In genomic region chr4:190037704-190038388, GRCh38 we compare ENCODE assay signal across 14 cellular contexts. TPM values are rescaled to one million over a fixed set of nuclear protein-coding genes. Genes with fewer than 3 reads are reported as not detected.
DNase-seq lines count a peak whose midpoint lies in the region; ATAC-seq and TF ChIP-seq lines count a peak whose summit lies in the region.
"Not testable (repeated sequence)": the region's sequence is repeated elsewhere in the genome, so short reads cannot be mapped to it uniquely, and the experiment has no call there.
"Had no signal": no experiment of that assay in that cellular context is flagged by ENCODE, and none has a peak within 500 bp of the region (broad histone marks: within the 10 kb centered on the region; RNA-seq: fewer than 3 reads in every experiment).

No MANE protein-coding gene starts in this region.

- not testable (repeated sequence) for H3K9me3 ChIP-seq in HCT116 (ENCODE audit: control insufficient read depth in 1 of 2, insufficient read depth in 1 of 2, low read depth in 1 of 2, low read length in 2 of 2); HUES6 (ENCODE audit: control insufficient read depth, insufficient read depth, low read depth, low read length); neural cell (ENCODE audit: low read length)

- CTCF ChIA-PET in Calu3 (lab: Charles Lee); HCT116 (lab: Charles Lee); activated B cell treated with CpG ODN at 0.5 μM for 24 hours (lab: Charles Lee): not testable (repeated sequence)

- H3K27ac ChIP-seq in HCT116 (ENCODE audit: low read depth, low read length); HUES6 (ENCODE audit: low read depth, low read length); neural cell (ENCODE audit: low read length): not testable (repeated sequence)

- ATAC-seq in HCT116, result peak; percentile 82
- ATAC-seq in activated B cell treated with CpG ODN at 0.5 μM for 24 hours (ENCODE audit: low read depth), result peak; percentile 37
- ATAC-seq in activated T-helper 17 cell treated with anti-CD3 and anti-CD28 coated beads, Interleukin-2, amount 50 U/mL, for 72 hours (replicated peaks), result peak; percentile 50
- peak; percentile 64 for ATAC-seq in effector memory CD8-positive, alpha-beta T cell (replicated peaks)

- H3K4me1 ChIP-seq in HCT116 (ENCODE audit: control insufficient read depth in 1 of 2, insufficient read depth in 2 of 2, low read length in 2 of 2); HUES6 (ENCODE audit: control insufficient read depth, insufficient read depth, low read length): not testable (repeated sequence)

- not testable (repeated sequence) for TF ChIP-seq RAD21 in HCT116 (IDR thresholded peaks at IDR 0.05; ENCODE audit: low read depth); neural cell (conservative IDR thresholded peaks at IDR 0.05)

- H3K4me3 ChIP-seq in HCT116 (replicated peaks in 1 of 2; ENCODE audit: low read depth in 1 of 2, low read length in 2 of 2), result peak overlapping the region; percentile 46 to 52; a peak in 2 of 4 replicates
- H3K4me3 ChIP-seq in HUES6 (ENCODE audit: low read depth, low read length), result peak overlapping the region; percentile 44; the same call in 1 of the 2 replicates
- H3K4me3 ChIP-seq in neural cell (ENCODE audit: low read length), result peak overlapping the region; percentile 35

- H3F3A ChIP-seq in neural cell (ENCODE audit: insufficient read depth, low read length, poor library complexity, severe bottlenecking), result not testable (repeated sequence)

- H3K4me2 ChIP-seq in HCT116 (ENCODE audit: low read length), result 0 out of 2 replicates have a peak overlapping the region, but pooled peaks have one; percentile 57
- H3K4me2 ChIP-seq in neural cell (ENCODE audit: low read length), result not testable (repeated sequence)

- not testable (repeated sequence) for BruUV-seq in Calu3 (replicated peaks; lab: Mats Ljungman, UMichigan); HCT116 (replicated peaks; lab: Mats Ljungman, UMichigan)

- not testable (repeated sequence) for H3K27me3 Mint-ChIP-seq in Calu3 (ENCODE audit: unreplicated experiment); activated B cell treated with CpG ODN at 0.5 μM for 24 hours; activated T-helper 17 cell treated with anti-CD3 and anti-CD28 coated beads, Interleukin-2, amount 50 U/mL, for 72 hours
- H3K27me3 Mint-ChIP-seq in effector memory CD8-positive, alpha-beta T cell, result peaks cover 0 to 16% of the 10 kb centered on the region in 2 donors

- not testable (repeated sequence) for H3K9me3 Mint-ChIP-seq in Calu3 (ENCODE audit: low read depth, unreplicated experiment); activated B cell treated with CpG ODN at 0.5 μM for 24 hours; activated T-helper 17 cell treated with anti-CD3 and anti-CD28 coated beads, Interleukin-2, amount 50 U/mL, for 72 hours; effector memory CD8-positive, alpha-beta T cell

- H4K20me1 ChIP-seq in HCT116 (ENCODE audit: insufficient read depth); neural cell (ENCODE audit: insufficient read depth): not testable (repeated sequence)

- not testable (repeated sequence) for H2AFZ ChIP-seq in HCT116 (ENCODE audit: low read depth, low read length, poor library complexity, severe bottlenecking); neural cell (ENCODE audit: low read depth, low read length)

- RAD21 ChIA-PET in HCT116 (lab: Charles Lee; ENCODE audit: low non-redundant PET in 1 of 2, low total read pairs in 2 of 2, uncharacterized antibody in 2 of 2, unreplicated experiment in 2 of 2), result not testable (repeated sequence)

- not testable (repeated sequence) for TF ChIP-seq POLR2A in HCT116 (IDR thresholded peaks at IDR 0.05; ENCODE audit: borderline replicate concordance, extremely low read depth, insufficient read depth, insufficient read length)

- TF ChIP-seq CTCF in Calu3 (IDR thresholded peaks at IDR 0.05; ENCODE audit: unreplicated experiment); HCT116 (IDR thresholded peaks at IDR 0.05 in 2 of 3, conservative IDR thresholded peaks at IDR 0.05 in 1 of 3; ENCODE audit: borderline replicate concordance in 1 of 3, insufficient read depth in 1 of 3, low read depth in 2 of 3, low read length in 2 of 3); activated B cell treated with CpG ODN at 0.5 μM for 24 hours (IDR thresholded peaks at IDR 0.05); neural cell (IDR thresholded peaks at IDR 0.05; ENCODE audit: poor library complexity, severe bottlenecking): not testable (repeated sequence)

- POLR2A ChIA-PET in HCT116 (lab: Charles Lee); activated B cell treated with CpG ODN at 0.5 μM for 24 hours (lab: Charles Lee): not testable (repeated sequence)

- not testable (repeated sequence) for H3K9ac ChIP-seq in HCT116 (ENCODE audit: low read length); HUES6 (ENCODE audit: low read length); neural cell (ENCODE audit: low read length)

- H3K79me2 ChIP-seq in HCT116 (ENCODE audit: insufficient read depth, low read length); neural cell (replicated peaks; ENCODE audit: insufficient read depth, low read length): not testable (repeated sequence)

- not testable (repeated sequence) for H3K27me3 ChIP-seq in HCT116 (ENCODE audit: insufficient read depth, low read length); neural cell (ENCODE audit: insufficient read depth, low read depth, low read length)
- peaks cover 23% of the 10 kb centered on the region for H3K27me3 ChIP-seq in HUES6 (ENCODE audit: control insufficient read depth, insufficient read depth, low read length)

- not testable (repeated sequence) for H3K9me2 ChIP-seq in HCT116 (ENCODE audit: insufficient read depth); neural cell (ENCODE audit: insufficient read depth, low read length)

- peak; percentile 22 for DNase-seq in Calu3
- DNase-seq in HCT116 (ENCODE audit: low read depth, low spot score); activated B cell treated with CpG ODN at 0.5 μM for 24 hours; effector memory CD8-positive, alpha-beta T cell: not testable (repeated sequence)

- H3K4me1 Mint-ChIP-seq in Calu3 (ENCODE audit: low read depth, unreplicated experiment); activated B cell treated with CpG ODN at 0.5 μM for 24 hours; activated T-helper 17 cell treated with anti-CD3 and anti-CD28 coated beads, Interleukin-2, amount 50 U/mL, for 72 hours; effector memory CD8-positive, alpha-beta T cell (ENCODE audit: low read depth in 2 of 2): not testable (repeated sequence)

- intact Hi-C loops in Calu3 (cut with micrococcal nuclease; ENCODE audit: unreplicated experiment); HCT116 (cut with micrococcal nuclease); activated B cell treated with CpG ODN at 0.5 μM for 24 hours (cut with micrococcal nuclease): not testable (repeated sequence)

- not testable (repeated sequence) for H3K36me3 ChIP-seq in HCT116 (ENCODE audit: control insufficient read depth in 1 of 2, insufficient read depth in 2 of 2, low read length in 2 of 2); HUES6 (ENCODE audit: control insufficient read depth, insufficient read depth, low read length); neural cell (ENCODE audit: insufficient read depth, low read length)

- H3K36me3 Mint-ChIP-seq in Calu3 (ENCODE audit: insufficient read depth, unreplicated experiment); activated B cell treated with CpG ODN at 0.5 μM for 24 hours (ENCODE audit: low read depth); activated T-helper 17 cell treated with anti-CD3 and anti-CD28 coated beads, Interleukin-2, amount 50 U/mL, for 72 hours (ENCODE audit: low read depth); effector memory CD8-positive, alpha-beta T cell (ENCODE audit: insufficient read depth): not testable (repeated sequence)

- not testable (repeated sequence) for H3K4me3 Mint-ChIP-seq in Calu3 (ENCODE audit: low read depth, unreplicated experiment); activated B cell treated with CpG ODN at 0.5 μM for 24 hours; activated T-helper 17 cell treated with anti-CD3 and anti-CD28 coated beads, Interleukin-2, amount 50 U/mL, for 72 hours
- H3K4me3 Mint-ChIP-seq in effector memory CD8-positive, alpha-beta T cell, result peak overlapping the region in 1 of 2 donors; percentile 59

- not testable (repeated sequence) for TF ChIP-seq EP300 in neural cell (conservative IDR thresholded peaks at IDR 0.05; ENCODE audit: poor library complexity, severe bottlenecking)

- H3K27ac Mint-ChIP-seq in Calu3 (ENCODE audit: unreplicated experiment); activated B cell treated with CpG ODN at 0.5 μM for 24 hours; activated T-helper 17 cell treated with anti-CD3 and anti-CD28 coated beads, Interleukin-2, amount 50 U/mL, for 72 hours; effector memory CD8-positive, alpha-beta T cell: not testable (repeated sequence)

RNA-seq across cellular contexts. Expression of gene FRG2, which starts 10.8 kb away (rescaled TPM):
- total RNA-seq in Calu3 (2022) (not detected in 2 replicates), HCT116 (2021; ENCODE audit: unreplicated experiment) (not detected), activated B cell treated with CpG ODN at 0.5 μM for 24 hours (not detected in 2 replicates)
- 0.14 TPM in 1 of 2 replicates, not detected in the other for polyA plus RNA-seq in HCT116 (2012)
- total RNA-seq in activated T-helper 17 cell treated with anti-CD3 and anti-CD28 coated beads, Interleukin-2, amount 50 U/mL, for 72 hours, result under 1 TPM in 1 of 2 donors, not detected in 1; 0.69 TPM
- polyA plus RNA-seq in neural cell, result not detected in 2 replicates
- polyA minus RNA-seq in neural cell, result not detected in 2 replicates
- total RNA-seq: ascending aorta, fibroblast of villous mesenchyme, heart right ventricle, HFFc6, left lung, right cardiac atrium, ureter had no signal
- polyA plus RNA-seq: heart right ventricle, right cardiac atrium had no signal

RNA-seq across cellular contexts. Expression of gene DBET, which starts 26.5 kb away (rescaled TPM):
- total RNA-seq in Calu3 (2022) (not detected in 2 replicates), HCT116 (2021; ENCODE audit: unreplicated experiment) (not detected), activated B cell treated with CpG ODN at 0.5 μM for 24 hours (not detected in 2 replicates)
- polyA plus RNA-seq in HCT116 (2012), result 0.01 TPM in 1 of 2 replicates, not detected in the other
- not detected for total RNA-seq in activated T-helper 17 cell treated with anti-CD3 and anti-CD28 coated beads, Interleukin-2, amount 50 U/mL, for 72 hours
- not detected in 2 replicates for polyA plus RNA-seq in neural cell
- not detected in 2 replicates for polyA minus RNA-seq in neural cell
- total RNA-seq: ascending aorta, fibroblast of villous mesenchyme, heart right ventricle, HFFc6, right cardiac atrium had no signal
- polyA plus RNA-seq: heart right ventricle, right cardiac atrium had no signal
